ENCODE assay signal across 25 cellular contexts in genomic region chr13:104577029-104577820, GRCh38.
"Had no signal": no experiment of that assay in that cellular context is flagged by ENCODE, and none has a peak within 500 bp of the region (broad histone marks: within the 10 kb centered on the region; RNA-seq: fewer than 3 reads in every experiment).

No MANE protein-coding gene starts in this region.

- DNase-seq: activated CD4-positive, alpha-beta T cell treated with anti-CD3 and anti-CD28 coated beads, Interleukin-2, amount 10 ng/mL, durations not matched to agents 24 days and 14 days; activated CD4-positive, CD25-positive, alpha-beta regulatory T cell; activated CD8-positive, alpha-beta memory T cell treated with anti-CD3 and anti-CD28 coated beads, Interleukin-2, amount 50 U/mL, for 4 hours; activated naive CD4-positive, alpha-beta T cell treated with anti-CD3 and anti-CD28 coated beads, Interleukin-2, amount 10 ng/mL, durations not matched to agents 7 days and 5 days; activated naive CD8-positive, alpha-beta T cell treated with anti-CD3 and anti-CD28 coated beads, Interleukin-2, amount 50 U/mL, for 24 hours; activated T-cell treated with anti-CD3 and anti-CD28 coated beads, Interleukin-2, amount 50 U/mL, for 4 hours; aorta; cerebellar nuclear complex; effector CD4-positive, alpha-beta T cell; foreskin fibroblast; hippocampal formation; islet precursor cell; midbrain; retina; stimulated activated CD4-positive, alpha-beta T cell treated with anti-CD3 and anti-CD28 coated beads, Interleukin-12 subunit alpha, Interleukin-12 subunit beta, amount 100 ng/mL, for 4 hours; stimulated activated CD4-positive, alpha-beta T cell treated with anti-CD3 and anti-CD28 coated beads, Interleukin-1b, Interleukin-23, amount 100 ng/mL, for 48 hours; stimulated activated naive CD4-positive, alpha-beta T cell treated with Interleukin-2 at 50 U/mL for 16 hours; T-cell; T-helper 9 cell; thyroid gland had no signal

- H3K9me3 ChIP-seq: breast epithelium, thyroid gland had no signal

- H3K36me3 Mint-ChIP-seq: activated naive CD4-positive, alpha-beta T cell treated with anti-CD3 and anti-CD28 coated beads, Interleukin-2, amount 10 ng/mL, durations not matched to agents 7 days and 5 days; T-cell had no signal

- H3K4me3 ChIP-seq: breast epithelium, lung, thyroid gland had no signal

- ATAC-seq: activated naive CD8-positive, alpha-beta T cell treated with anti-CD3 and anti-CD28 coated beads, Interleukin-2, amount 50 U/mL, for 24 hours; activated T-cell treated with anti-CD3 and anti-CD28 coated beads, Interleukin-2, amount 50 U/mL, for 4 hours; esophagus mucosa; left lobe of liver; T-cell had no signal

- H3K27me3 ChIP-seq: breast epithelium, thyroid gland had no signal

- H3K4me3 Mint-ChIP-seq: activated CD4-positive, alpha-beta T cell treated with anti-CD3 and anti-CD28 coated beads, Interleukin-2, amount 10 ng/mL, durations not matched to agents 24 days and 14 days; activated naive CD4-positive, alpha-beta T cell treated with anti-CD3 and anti-CD28 coated beads, Interleukin-2, amount 10 ng/mL, durations not matched to agents 7 days and 5 days; activated naive CD8-positive, alpha-beta T cell treated with anti-CD3 and anti-CD28 coated beads, Interleukin-2, amount 50 U/mL, for 24 hours; activated T-cell treated with anti-CD3 and anti-CD28 coated beads, Interleukin-2, amount 50 U/mL, for 4 hours; nephron; T-cell had no signal

- H3K36me3 ChIP-seq: breast epithelium, thyroid gland had no signal

- H3K9me3 Mint-ChIP-seq: activated CD4-positive, alpha-beta T cell treated with anti-CD3 and anti-CD28 coated beads, Interleukin-2, amount 10 ng/mL, durations not matched to agents 24 days and 14 days; activated naive CD4-positive, alpha-beta T cell treated with anti-CD3 and anti-CD28 coated beads, Interleukin-2, amount 10 ng/mL, durations not matched to agents 7 days and 5 days; nephron had no signal

- H3K27ac Mint-ChIP-seq: activated CD4-positive, alpha-beta T cell treated with anti-CD3 and anti-CD28 coated beads, Interleukin-2, amount 10 ng/mL, durations not matched to agents 24 days and 14 days; activated naive CD4-positive, alpha-beta T cell treated with anti-CD3 and anti-CD28 coated beads, Interleukin-2, amount 10 ng/mL, durations not matched to agents 7 days and 5 days; activated naive CD8-positive, alpha-beta T cell treated with anti-CD3 and anti-CD28 coated beads, Interleukin-2, amount 50 U/mL, for 24 hours had no signal

- H3K27me3 Mint-ChIP-seq: activated CD4-positive, alpha-beta T cell treated with anti-CD3 and anti-CD28 coated beads, Interleukin-2, amount 10 ng/mL, durations not matched to agents 24 days and 14 days; activated naive CD4-positive, alpha-beta T cell treated with anti-CD3 and anti-CD28 coated beads, Interleukin-2, amount 10 ng/mL, durations not matched to agents 7 days and 5 days; T-cell had no signal

- H3K4me1 Mint-ChIP-seq: activated CD4-positive, alpha-beta T cell treated with anti-CD3 and anti-CD28 coated beads, Interleukin-2, amount 10 ng/mL, durations not matched to agents 24 days and 14 days; activated naive CD4-positive, alpha-beta T cell treated with anti-CD3 and anti-CD28 coated beads, Interleukin-2, amount 10 ng/mL, durations not matched to agents 7 days and 5 days; activated naive CD8-positive, alpha-beta T cell treated with anti-CD3 and anti-CD28 coated beads, Interleukin-2, amount 50 U/mL, for 24 hours; T-cell had no signal

- H3K4me1 ChIP-seq: breast epithelium, thyroid gland had no signal

- H3K27ac ChIP-seq: breast epithelium, thyroid gland had no signal
